In the genomic region with DNA sequence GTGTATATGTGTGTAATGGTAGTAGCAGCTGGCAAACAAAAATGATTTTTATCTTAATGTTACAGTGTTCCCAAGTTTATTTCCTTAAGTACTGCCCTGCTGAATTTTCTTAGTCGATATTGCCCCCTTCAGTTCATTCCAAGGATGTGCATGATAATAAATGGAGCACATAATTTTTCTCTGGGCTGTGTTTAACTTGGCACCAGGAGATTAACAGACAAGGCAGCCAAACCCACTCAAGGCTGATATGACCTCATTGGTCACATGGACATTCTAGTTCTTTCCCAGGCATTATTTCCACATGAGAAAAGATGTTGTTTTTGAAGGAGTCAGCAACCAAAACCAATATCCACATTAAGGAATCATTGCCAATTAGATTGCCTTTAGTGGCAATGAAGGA, we compare ENCODE assay signal across 1 cellular context.
TF ChIP-seq lines count a peak whose summit lies in the region.

No MANE protein-coding gene starts in this region.

TF ChIP-seq in K562, 482 proteins besides CTCF, POLR2A, EP300 and RAD21 (continued from another document):
- TF ChIP-seq, protein P1, sequence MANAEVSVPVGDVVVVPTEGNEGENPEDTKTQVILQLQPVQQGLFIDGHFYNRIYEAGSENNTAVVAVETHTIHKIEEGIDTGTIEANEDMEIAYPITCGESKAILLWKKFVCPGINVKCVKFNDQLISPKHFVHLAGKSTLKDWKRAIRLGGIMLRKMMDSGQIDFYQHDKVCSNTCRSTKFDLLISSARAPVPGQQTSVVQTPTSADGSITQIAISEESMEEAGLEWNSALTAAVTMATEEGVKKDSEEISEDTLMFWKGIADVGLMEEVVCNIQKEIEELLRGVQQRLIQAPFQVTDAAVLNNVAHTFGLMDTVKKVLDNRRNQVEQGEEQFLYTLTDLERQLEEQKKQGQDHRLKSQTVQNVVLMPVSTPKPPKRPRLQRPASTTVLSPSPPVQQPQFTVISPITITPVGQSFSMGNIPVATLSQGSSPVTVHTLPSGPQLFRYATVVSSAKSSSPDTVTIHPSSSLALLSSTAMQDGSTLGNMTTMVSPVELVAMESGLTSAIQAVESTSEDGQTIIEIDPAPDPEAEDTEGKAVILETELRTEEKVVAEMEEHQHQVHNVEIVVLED (CRISPR knock-in tag; IDR thresholded peaks at IDR 0.05) = no peak
- TF ChIP-seq, protein P2, sequence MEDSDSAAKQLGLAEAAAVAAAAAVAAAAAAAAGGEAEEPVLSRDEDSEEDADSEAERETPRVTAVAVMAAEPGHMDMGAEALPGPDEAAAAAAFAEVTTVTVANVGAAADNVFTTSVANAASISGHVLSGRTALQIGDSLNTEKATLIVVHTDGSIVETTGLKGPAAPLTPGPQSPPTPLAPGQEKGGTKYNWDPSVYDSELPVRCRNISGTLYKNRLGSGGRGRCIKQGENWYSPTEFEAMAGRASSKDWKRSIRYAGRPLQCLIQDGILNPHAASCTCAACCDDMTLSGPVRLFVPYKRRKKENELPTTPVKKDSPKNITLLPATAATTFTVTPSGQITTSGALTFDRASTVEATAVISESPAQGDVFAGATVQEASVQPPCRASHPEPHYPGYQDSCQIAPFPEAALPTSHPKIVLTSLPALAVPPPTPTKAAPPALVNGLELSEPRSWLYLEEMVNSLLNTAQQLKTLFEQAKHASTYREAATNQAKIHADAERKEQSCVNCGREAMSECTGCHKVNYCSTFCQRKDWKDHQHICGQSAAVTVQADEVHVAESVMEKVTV (CRISPR knock-in tag; IDR thresholded peaks at IDR 0.05) = peak; percentile 55; the same call in 1 of the 2 replicates
- TF ChIP-seq ZNF551 (CRISPR knock-in tag; IDR thresholded peaks at IDR 0.05) (no peak), ZNF143 (CRISPR knock-in tag; IDR thresholded peaks at IDR 0.05) (no peak), ADNP (tag; IDR thresholded peaks at IDR 0.05) (no peak), ZNF354B (CRISPR knock-in tag; IDR thresholded peaks at IDR 0.05) (no peak), JUND (IDR thresholded peaks at IDR 0.05; ENCODE audit: borderline replicate concordance, low read depth, low read length) (no peak), JUND (tag; IDR thresholded peaks at IDR 0.05; ENCODE audit: borderline replicate concordance, low read depth, low read length) (0 out of 3 replicates have a peak, but pooled peaks have one; percentile 26), PRMT5 (CRISPR knock-in tag; IDR thresholded peaks at IDR 0.05) (no peak), ZC3H8 (IDR thresholded peaks at IDR 0.05) (no peak), SMC3 (conservative IDR thresholded peaks at IDR 0.05; ENCODE audit: insufficient read depth, low read depth, low read length) (peak; percentile 56), MCM5 (IDR thresholded peaks at IDR 0.05; ENCODE audit: low read depth) (no peak), HLTF (IDR thresholded peaks at IDR 0.05) (no peak), CXXC5 (CRISPR knock-in tag; IDR thresholded peaks at IDR 0.05) (no peak), KDM1A (IDR thresholded peaks at IDR 0.05) (no peak), GTF2E2 (tag; IDR thresholded peaks at IDR 0.05) (no peak)
- TF ChIP-seq, protein P3, sequence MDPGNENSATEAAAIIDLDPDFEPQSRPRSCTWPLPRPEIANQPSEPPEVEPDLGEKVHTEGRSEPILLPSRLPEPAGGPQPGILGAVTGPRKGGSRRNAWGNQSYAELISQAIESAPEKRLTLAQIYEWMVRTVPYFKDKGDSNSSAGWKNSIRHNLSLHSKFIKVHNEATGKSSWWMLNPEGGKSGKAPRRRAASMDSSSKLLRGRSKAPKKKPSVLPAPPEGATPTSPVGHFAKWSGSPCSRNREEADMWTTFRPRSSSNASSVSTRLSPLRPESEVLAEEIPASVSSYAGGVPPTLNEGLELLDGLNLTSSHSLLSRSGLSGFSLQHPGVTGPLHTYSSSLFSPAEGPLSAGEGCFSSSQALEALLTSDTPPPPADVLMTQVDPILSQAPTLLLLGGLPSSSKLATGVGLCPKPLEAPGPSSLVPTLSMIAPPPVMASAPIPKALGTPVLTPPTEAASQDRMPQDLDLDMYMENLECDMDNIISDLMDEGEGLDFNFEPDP (CRISPR knock-in tag; IDR thresholded peaks at IDR 0.05) = no peak
- TF ChIP-seq, protein P4, sequence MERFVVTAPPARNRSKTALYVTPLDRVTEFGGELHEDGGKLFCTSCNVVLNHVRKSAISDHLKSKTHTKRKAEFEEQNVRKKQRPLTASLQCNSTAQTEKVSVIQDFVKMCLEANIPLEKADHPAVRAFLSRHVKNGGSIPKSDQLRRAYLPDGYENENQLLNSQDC (CRISPR knock-in tag; IDR thresholded peaks at IDR 0.05) = no peak
- TF ChIP-seq, protein P5, sequence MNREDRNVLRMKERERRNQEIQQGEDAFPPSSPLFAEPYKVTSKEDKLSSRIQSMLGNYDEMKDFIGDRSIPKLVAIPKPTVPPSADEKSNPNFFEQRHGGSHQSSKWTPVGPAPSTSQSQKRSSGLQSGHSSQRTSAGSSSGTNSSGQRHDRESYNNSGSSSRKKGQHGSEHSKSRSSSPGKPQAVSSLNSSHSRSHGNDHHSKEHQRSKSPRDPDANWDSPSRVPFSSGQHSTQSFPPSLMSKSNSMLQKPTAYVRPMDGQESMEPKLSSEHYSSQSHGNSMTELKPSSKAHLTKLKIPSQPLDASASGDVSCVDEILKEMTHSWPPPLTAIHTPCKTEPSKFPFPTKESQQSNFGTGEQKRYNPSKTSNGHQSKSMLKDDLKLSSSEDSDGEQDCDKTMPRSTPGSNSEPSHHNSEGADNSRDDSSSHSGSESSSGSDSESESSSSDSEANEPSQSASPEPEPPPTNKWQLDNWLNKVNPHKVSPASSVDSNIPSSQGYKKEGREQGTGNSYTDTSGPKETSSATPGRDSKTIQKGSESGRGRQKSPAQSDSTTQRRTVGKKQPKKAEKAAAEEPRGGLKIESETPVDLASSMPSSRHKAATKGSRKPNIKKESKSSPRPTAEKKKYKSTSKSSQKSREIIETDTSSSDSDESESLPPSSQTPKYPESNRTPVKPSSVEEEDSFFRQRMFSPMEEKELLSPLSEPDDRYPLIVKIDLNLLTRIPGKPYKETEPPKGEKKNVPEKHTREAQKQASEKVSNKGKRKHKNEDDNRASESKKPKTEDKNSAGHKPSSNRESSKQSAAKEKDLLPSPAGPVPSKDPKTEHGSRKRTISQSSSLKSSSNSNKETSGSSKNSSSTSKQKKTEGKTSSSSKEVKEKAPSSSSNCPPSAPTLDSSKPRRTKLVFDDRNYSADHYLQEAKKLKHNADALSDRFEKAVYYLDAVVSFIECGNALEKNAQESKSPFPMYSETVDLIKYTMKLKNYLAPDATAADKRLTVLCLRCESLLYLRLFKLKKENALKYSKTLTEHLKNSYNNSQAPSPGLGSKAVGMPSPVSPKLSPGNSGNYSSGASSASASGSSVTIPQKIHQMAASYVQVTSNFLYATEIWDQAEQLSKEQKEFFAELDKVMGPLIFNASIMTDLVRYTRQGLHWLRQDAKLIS (CRISPR knock-in tag; IDR thresholded peaks at IDR 0.05) = no peak
